Comparison of ENCODE assay signal across 13 cellular contexts in the genomic region with DNA sequence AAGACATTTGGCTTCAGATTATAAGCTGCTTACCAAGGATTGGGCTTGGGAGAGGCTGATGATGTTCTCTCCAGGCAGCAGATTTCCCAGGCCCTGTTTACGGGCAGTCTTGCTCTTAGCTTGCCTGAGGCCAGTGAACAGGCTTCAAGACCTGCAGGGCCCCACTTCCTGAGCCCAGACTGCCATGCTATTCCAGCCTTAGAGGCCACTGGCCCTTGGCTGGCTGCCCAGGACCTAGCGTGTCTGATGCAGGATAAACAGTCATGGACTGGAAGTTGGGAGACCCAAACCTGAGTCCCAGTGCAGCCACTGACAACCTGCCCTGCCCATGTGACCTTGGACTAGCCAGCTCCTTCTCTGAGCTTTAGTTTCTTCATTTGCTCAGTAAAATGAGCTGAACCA. TPM values are rescaled to one million over a fixed set of nuclear protein-coding genes. Genes with fewer than 3 reads are reported as not detected.
DNase-seq lines count a peak whose midpoint lies in the region; ATAC-seq, FAIRE-seq and TF ChIP-seq lines count a peak whose summit lies in the region.
"Had no signal": no experiment of that assay in that cellular context is flagged by ENCODE, and none has a peak within 500 bp of the region (broad histone marks: within the 10 kb centered on the region; RNA-seq: fewer than 3 reads in every experiment).

No MANE protein-coding gene starts in this region.

- intact Hi-C loops in kidney (cut with DNase I) = no loop called here

- DNase-seq in MG63 = peak; percentile 4
- DNase-seq in caudate nucleus (lab: John Stamatoyannopoulos, UW) = peak in 4 of 61 donors; percentile 8 to 43 (median 19)
- DNase-seq in kidney = peak; percentile 90
- no peak for DNase-seq in central memory CD4-positive, alpha-beta T cell
- DNase-seq in KG1 (lab: John Stamatoyannopoulos, UW) = no peak
- DNase-seq: DMS79, NCI-H1436 treated with DMSO at 0.1 percent for 48 hours had no signal

- no peak for ATAC-seq in HG03097 (IDR thresholded peaks at IDR 0.05; ENCODE audit: low FRiP score, unreplicated experiment)
- ATAC-seq in GM18870 (IDR thresholded peaks at IDR 0.05; ENCODE audit: unreplicated experiment) = no peak

- no peak overlapping the region for H3K4me3 ChIP-seq in MG63
- no peak overlapping the region for H3K4me3 ChIP-seq in kidney (ENCODE audit: low read length in 2 of 2)
- no peak overlapping the region for H3K4me3 ChIP-seq in stomach smooth muscle (ENCODE audit: low read length in 2 of 2)

- H3K36me3 ChIP-seq in MG63 (no peaks in the 10 kb centered on the region), kidney (ENCODE audit: control insufficient read depth in 1 of 2, insufficient read depth in 2 of 2, low read length in 2 of 2) (no peaks in the 10 kb centered on the region), stomach smooth muscle (ENCODE audit: control insufficient read depth in 2 of 2, insufficient read depth in 2 of 2, low read length in 2 of 2) (no peaks in the 10 kb centered on the region)

- no peaks in the 10 kb centered on the region for H3K9me3 ChIP-seq in MG63
- no peaks in the 10 kb centered on the region for H3K9me3 ChIP-seq in kidney (ENCODE audit: control insufficient read depth in 1 of 2, low read length in 2 of 2)
- no peaks in the 10 kb centered on the region for H3K9me3 ChIP-seq in stomach smooth muscle (ENCODE audit: control insufficient read depth in 2 of 2, low read length in 2 of 2)

- H3K9ac ChIP-seq in kidney (ENCODE audit: low read length in 2 of 2) (no peak overlapping the region), stomach smooth muscle (ENCODE audit: low read length in 2 of 2) (no peak overlapping the region)

- FAIRE-seq in kidney (lab: Jason Lieb, UNC) = no peak
- FAIRE-seq: astrocyte had no signal

- peaks cover 49 to 52% of the 10 kb centered on the region in 2 donors for H3K4me1 ChIP-seq in kidney (ENCODE audit: control insufficient read depth in 1 of 2, insufficient read depth in 1 of 2, low read depth in 1 of 2, low read length in 2 of 2)
- H3K4me1 ChIP-seq in stomach smooth muscle (ENCODE audit: control insufficient read depth, insufficient read depth, low read length) = peaks cover 64% of the 10 kb centered on the region

- H3K27ac ChIP-seq in caudate nucleus (ENCODE audit: low read depth, low read length) (peak overlapping the region; percentile 59), kidney (ENCODE audit: low read depth in 2 of 2, low read length in 2 of 2) (peak overlapping the region in 1 of 2 donors; percentile 35), stomach smooth muscle (ENCODE audit: low read length) (peak overlapping the region; percentile 41)

- H3K27me3 ChIP-seq in MG63 (no peaks in the 10 kb centered on the region), stomach smooth muscle (ENCODE audit: control insufficient read depth in 1 of 2, insufficient read depth in 2 of 2, low read length in 2 of 2) (no peaks in the 10 kb centered on the region)

- no peak for TF ChIP-seq CTCF in kidney (IDR thresholded peaks at IDR 0.05; ENCODE audit: borderline replicate concordance, extremely low read depth, insufficient read depth)

RNA-seq across cellular contexts. Expression of a gene that starts 2.9 kb away (rescaled TPM):
- total RNA-seq in MG63 (2014; rRNA removed; shearing (Covaris generic); ENCODE audit: low replicate concordance) = 1.4 and 2.6 TPM in 2 replicates
- total RNA-seq in kidney = 69.4 TPM
- polyA plus RNA-seq in kidney (ENCODE audit: insufficient read depth, low read depth, low replicate concordance) = 101 TPM
- total RNA-seq: OCI-LY7 had no signal

RNA-seq across cellular contexts. Expression of a gene that starts 42.8 kb away (rescaled TPM):
- 6.6 and 10.0 TPM in 2 replicates for total RNA-seq in MG63 (2014; rRNA removed; shearing (Covaris generic); ENCODE audit: low replicate concordance)
- total RNA-seq in kidney = 183 TPM
- polyA plus RNA-seq in kidney (ENCODE audit: insufficient read depth, low read depth, low replicate concordance) = 36.8 TPM

RNA-seq across cellular contexts. Expression of a gene that starts 54.7 kb away (rescaled TPM):
- not detected in 2 replicates for total RNA-seq in MG63 (2014; rRNA removed; shearing (Covaris generic); ENCODE audit: low replicate concordance)
- 0.57 TPM for total RNA-seq in kidney
- 0.22 TPM for polyA plus RNA-seq in kidney (ENCODE audit: insufficient read depth, low read depth, low replicate concordance)
- total RNA-seq: astrocyte, HT-29, OCI-LY7 had no signal

RNA-seq across cellular contexts. Expression of a gene that starts 54.7 kb away (rescaled TPM):
- total RNA-seq in MG63 (2014; rRNA removed; shearing (Covaris generic); ENCODE audit: low replicate concordance) = not detected in 2 replicates
- not detected for total RNA-seq in kidney
- polyA plus RNA-seq in kidney (ENCODE audit: insufficient read depth, low read depth, low replicate concordance) = not detected
- total RNA-seq: astrocyte, HT-29, OCI-LY7 had no signal

Comparison
In these comparisons a context has a peak if more than half of its experiments do, and no peak if none do; other contexts are left out.
1. DNase-seq: peak in MG63 (single experiment) and kidney (single experiment); none in central memory CD4-positive, alpha-beta T cell (single experiment) and KG1 (single experiment).
2. RNA of a gene that starts 2.9 kb away (total RNA-seq): 69.4 TPM in kidney (single experiment); 1.4 to 2.6 TPM in MG63; every median in the first group is over 10 times any median in the second.
3. RNA of a gene that starts 42.8 kb away (total RNA-seq): 183 TPM in kidney (single experiment); 6.6 to 10.0 TPM in MG63; every median in the first group is over 10 times any median in the second.